8 cellular contexts compared by ENCODE assay signal in the genomic region with DNA sequence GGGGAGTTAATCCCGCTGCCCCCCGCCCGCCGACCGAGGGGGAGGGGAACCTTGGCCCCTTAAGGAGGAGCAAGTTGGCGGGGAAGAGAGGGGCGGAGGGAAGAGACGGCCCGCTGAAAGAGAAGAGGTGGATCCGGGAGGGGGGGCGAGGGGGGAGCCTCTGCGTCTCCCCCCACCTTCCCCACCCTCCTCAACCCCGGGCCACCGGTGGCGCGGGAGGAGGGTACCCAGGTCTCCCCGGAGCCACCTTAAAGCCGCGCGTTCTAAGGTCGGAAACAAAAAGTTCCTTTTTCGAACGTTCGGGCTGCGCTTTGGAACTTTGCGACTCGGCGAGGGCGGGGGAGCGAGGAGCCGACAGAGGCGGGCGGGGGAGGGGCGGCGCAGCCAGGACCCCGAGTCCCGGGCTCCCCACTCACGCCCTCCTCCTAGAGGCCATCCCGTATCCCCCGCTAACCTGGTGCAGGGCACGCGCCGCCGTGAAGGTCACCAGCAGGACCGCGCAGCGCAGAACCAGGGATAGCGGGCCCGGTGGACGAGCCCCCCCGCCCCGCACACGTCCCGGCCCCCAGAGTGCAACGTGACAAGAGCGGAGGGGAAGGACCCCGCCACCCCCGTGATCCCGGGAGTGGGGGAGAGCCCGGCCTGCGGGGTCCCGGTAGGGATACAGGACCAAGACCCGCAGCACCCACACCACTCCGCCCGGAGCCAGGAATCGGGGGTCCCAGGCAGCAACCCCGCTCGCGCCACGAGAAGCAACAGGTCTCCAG. TPM values are rescaled to one million over a fixed set of nuclear protein-coding genes. Genes with fewer than 3 reads are reported as not detected.
A peak's percentile ranks its signal among the peaks of the same experiment; 100 is the strongest.
DNase-seq lines count a peak whose midpoint lies in the region; ATAC-seq and TF ChIP-seq lines count a peak whose summit lies in the region.

No MANE protein-coding gene starts in this region.

- ATAC-seq in DND-41 (ENCODE audit: insufficient read depth, low read depth) (peak; percentile 51), HG02763 (IDR thresholded peaks at IDR 0.05; ENCODE audit: unreplicated experiment) (peak; percentile 32), PC-3 (peak; percentile 21)

- intact Hi-C loops in PC-3 (cut with micrococcal nuclease), result no loop called here

- H3K9me2 ChIP-seq in PC-3 (replicated peaks; ENCODE audit: low read length), result no peaks in the 10 kb centered on the region

- H3K27me3 Mint-ChIP-seq in nephron progenitor cell (ENCODE audit: low read depth, poor library complexity), result no peaks in the 10 kb centered on the region
- H3K27me3 Mint-ChIP-seq in stimulated activated naive CD8-positive, alpha-beta T cell treated with anti-CD3 and anti-CD28 coated beads, Interleukin-15, Interleukin-2, amounts not matched to agents 100 ng/mL and 50 ng/mL, for 24 hours, result peaks cover 3% of the 10 kb centered on the region

- POLR2A ChIA-PET in PC-3 (lab: Charles Lee; ENCODE audit: unreplicated experiment), result no interaction called here

- TF ChIP-seq CTCF in DND-41 (IDR thresholded peaks at IDR 0.05; ENCODE audit: borderline replicate concordance, extremely low read depth, low read length, poor library complexity, severe bottlenecking), result peak; percentile 4
- no peak for TF ChIP-seq CTCF in PC-3 (conservative IDR thresholded peaks at IDR 0.05; ENCODE audit: low read depth, low read length)
- TF ChIP-seq CTCF in fibroblast of pulmonary artery (IDR thresholded peaks at IDR 0.05; ENCODE audit: low read length, missing control alignments), result no peak
- no peak for TF ChIP-seq CTCF in nephron progenitor cell (IDR thresholded peaks at IDR 0.05)

- peaks cover 22% of the 10 kb centered on the region for H3K36me3 ChIP-seq in DND-41 (ENCODE audit: insufficient read depth, low read length)
- no peaks in the 10 kb centered on the region for H3K36me3 ChIP-seq in PC-3 (ENCODE audit: low read depth, low read length)

- H3K4me1 Mint-ChIP-seq in nephron progenitor cell, result peaks cover 48% of the 10 kb centered on the region
- H3K4me1 Mint-ChIP-seq in stimulated activated naive CD8-positive, alpha-beta T cell treated with anti-CD3 and anti-CD28 coated beads, Interleukin-15, Interleukin-2, amounts not matched to agents 100 ng/mL and 50 ng/mL, for 24 hours (ENCODE audit: low read depth), result peaks cover 26% of the 10 kb centered on the region

- no peaks in the 10 kb centered on the region for H3K27me3 ChIP-seq in DND-41 (ENCODE audit: insufficient read depth, low read length, poor library complexity)
- H3K27me3 ChIP-seq in PC-3 (ENCODE audit: low read length), result no peaks in the 10 kb centered on the region

- H2AFZ ChIP-seq in DND-41 (ENCODE audit: low read depth, low read length) (peak overlapping the region; percentile 80), PC-3 (ENCODE audit: low read length) (peak overlapping the region; percentile 57)

- peak; percentile 83 for DNase-seq in DND-41
- peak; percentile 48 for DNase-seq in PC-3
- peak; percentile 58 to 67 for DNase-seq in activated T-helper 1 cell treated with anti-CD3 and anti-CD28 coated beads, Interleukin-2, amount 50 U/mL, for 16 hours (ENCODE audit: low read depth in 1 of 2, low spot score in 1 of 2)
- peak; percentile 57 for DNase-seq in fibroblast of pulmonary artery (ENCODE audit: low read depth)
- peak; percentile 80 for DNase-seq in nephron progenitor cell
- DNase-seq in SKM-1 treated with dmso at 0.1 percent for 144 hours (lab: John Stamatoyannopoulos, UW; ENCODE audit: unreplicated experiment), result no peak

- peaks cover 28% of the 10 kb centered on the region for H3K4me1 ChIP-seq in DND-41 (ENCODE audit: insufficient read depth, low read length)
- peaks cover 10% of the 10 kb centered on the region for H3K4me1 ChIP-seq in PC-3 (ENCODE audit: insufficient read depth, low read length)

- H3K4me3 ChIP-seq in DND-41 (ENCODE audit: low read depth in 1 of 2, low read length in 2 of 2) (peak overlapping the region; percentile 90 to 98), PC-3 (ENCODE audit: low read length) (peak overlapping the region; percentile 90), fibroblast of pulmonary artery (replicated peaks; ENCODE audit: low read depth, low read length) (peak overlapping the region; percentile 97)

- H3K9ac ChIP-seq in DND-41 (ENCODE audit: low read depth, low read length) (peak overlapping the region; percentile 98), PC-3 (ENCODE audit: low read length) (peak overlapping the region; percentile 88)

- CTCF ChIA-PET in PC-3 (lab: Charles Lee), result no interaction called here

- H3K4me3 Mint-ChIP-seq in nephron progenitor cell, result peak overlapping the region; percentile 81
- peak overlapping the region; percentile 74 for H3K4me3 Mint-ChIP-seq in stimulated activated naive CD8-positive, alpha-beta T cell treated with anti-CD3 and anti-CD28 coated beads, Interleukin-15, Interleukin-2, amounts not matched to agents 100 ng/mL and 50 ng/mL, for 24 hours

- peaks cover 50% of the 10 kb centered on the region for H3K79me2 ChIP-seq in DND-41 (ENCODE audit: insufficient read depth, low read length)
- peaks cover 38% of the 10 kb centered on the region for H3K79me2 ChIP-seq in PC-3 (ENCODE audit: low read length)

- H3K4me2 ChIP-seq in DND-41 (ENCODE audit: insufficient read depth, low read length) (peak overlapping the region; percentile 90), PC-3 (ENCODE audit: low read length) (peak overlapping the region; percentile 86)

- peaks cover 31% of the 10 kb centered on the region for H4K20me1 ChIP-seq in DND-41 (ENCODE audit: insufficient read depth, low read length)
- no peaks in the 10 kb centered on the region for H4K20me1 ChIP-seq in PC-3 (ENCODE audit: low read length)

- peak overlapping the region; percentile 98 for H3K27ac ChIP-seq in DND-41 (ENCODE audit: low read length)
- H3K27ac ChIP-seq in PC-3 (ENCODE audit: low read length), result peak overlapping the region; percentile 41

- H3F3A ChIP-seq in PC-3 (ENCODE audit: low read length, unreplicated experiment), result no peaks in the 10 kb centered on the region

- BruUV-seq in PC-3 (replicated peaks; lab: Mats Ljungman, UMichigan), result TSS peak; percentile 49

- H3K9me3 ChIP-seq in DND-41 (ENCODE audit: insufficient read depth, low read length, severe bottlenecking) (no peaks in the 10 kb centered on the region), PC-3 (ENCODE audit: low read length) (no peaks in the 10 kb centered on the region)

- peaks cover 5% of the 10 kb centered on the region for H3K36me3 Mint-ChIP-seq in nephron progenitor cell (ENCODE audit: low read depth)
- H3K36me3 Mint-ChIP-seq in stimulated activated naive CD8-positive, alpha-beta T cell treated with anti-CD3 and anti-CD28 coated beads, Interleukin-15, Interleukin-2, amounts not matched to agents 100 ng/mL and 50 ng/mL, for 24 hours (ENCODE audit: low read depth), result peaks cover 19% of the 10 kb centered on the region

- H3K9me3 Mint-ChIP-seq in nephron progenitor cell, result no peaks in the 10 kb centered on the region
- H3K9me3 Mint-ChIP-seq in stimulated activated naive CD8-positive, alpha-beta T cell treated with anti-CD3 and anti-CD28 coated beads, Interleukin-15, Interleukin-2, amounts not matched to agents 100 ng/mL and 50 ng/mL, for 24 hours, result no peaks in the 10 kb centered on the region

- no peak overlapping the region for H3K27ac Mint-ChIP-seq in nephron progenitor cell
- H3K27ac Mint-ChIP-seq in stimulated activated naive CD8-positive, alpha-beta T cell treated with anti-CD3 and anti-CD28 coated beads, Interleukin-15, Interleukin-2, amounts not matched to agents 100 ng/mL and 50 ng/mL, for 24 hours, result peak overlapping the region; percentile 68

RNA-seq across cellular contexts. Expression of a gene that starts 0.7 kb away (rescaled TPM):
- 17.0 and 40.2 TPM in 2 replicates for total RNA-seq in PC-3 (2014; rRNA removed)

RNA-seq across cellular contexts. Expression of a gene that starts 11.9 kb away (rescaled TPM):
- 25.0 and 29.0 TPM in 2 replicates for total RNA-seq in PC-3 (2014; rRNA removed)

RNA-seq across cellular contexts. Expression of a gene that starts 14.8 kb away (rescaled TPM):
- 9.8 and 21.4 TPM in 2 replicates for total RNA-seq in PC-3 (2014; rRNA removed)

RNA-seq across cellular contexts. Expression of a gene that starts 34.2 kb away (rescaled TPM):
- total RNA-seq in PC-3 (2014; rRNA removed), result 5.1 and 6.1 TPM in 2 replicates

RNA-seq across cellular contexts. Expression of a gene that starts 36.8 kb away (rescaled TPM):
- 34.4 and 38.2 TPM in 2 replicates for total RNA-seq in PC-3 (2014; rRNA removed)
